In genomic region chr17:2393184-2393953, GRCh38 we compare ENCODE assay signal across 1 cellular context.
A peak's percentile ranks its signal among the peaks of the same experiment; 100 is the strongest.
TF ChIP-seq lines count a peak whose summit lies in the region.

No MANE protein-coding gene starts in this region.

TF ChIP-seq in HepG2, 621 proteins besides CTCF, POLR2A, EP300 and RAD21 (continued from another document and continues in another):
- TF ChIP-seq ARID4A (CRISPR knock-in tag; IDR thresholded peaks at IDR 0.05; ENCODE audit: borderline replicate concordance), result peak; percentile 62
- TF ChIP-seq ZNF790 (CRISPR knock-in tag; IDR thresholded peaks at IDR 0.05; ENCODE audit: borderline replicate concordance), result 0 out of 2 replicates have a peak, but pooled peaks have one; percentile 57
- peak; percentile 24; the same call in 1 of the 2 replicates for TF ChIP-seq SAP130 (CRISPR knock-in tag; IDR thresholded peaks at IDR 0.05; ENCODE audit: low read depth)
- TF ChIP-seq GTF2F1 (IDR thresholded peaks at IDR 0.05; ENCODE audit: low read length), result no peak
- TF ChIP-seq TCF12 (IDR thresholded peaks at IDR 0.05), result no peak
- TF ChIP-seq TCF12 (CRISPR knock-in tag; IDR thresholded peaks at IDR 0.05), result 0 out of 2 replicates have a peak, but pooled peaks have one; percentile 6
- TF ChIP-seq ZNF281 (CRISPR knock-in tag; IDR thresholded peaks at IDR 0.05; ENCODE audit: borderline replicate concordance), result peak; percentile 75
- TF ChIP-seq HOXA3 (CRISPR knock-in tag; IDR thresholded peaks at IDR 0.05), result peak; percentile 48; the same call in 1 of the 2 replicates
- peak; percentile 56 for TF ChIP-seq HNRNPK (IDR thresholded peaks at IDR 0.05; ENCODE audit: low read depth, low read length, poor library complexity, severe bottlenecking)
- peak; percentile 40; the same call in 1 of the 2 replicates for TF ChIP-seq ZBTB14 (CRISPR knock-in tag; IDR thresholded peaks at IDR 0.05)
- 0 out of 2 replicates have a peak, but pooled peaks have one; percentile 32 for TF ChIP-seq ZNF776 (CRISPR knock-in tag; IDR thresholded peaks at IDR 0.05)
- peak; percentile 66 for TF ChIP-seq HDAC1 (CRISPR knock-in tag; IDR thresholded peaks at IDR 0.05)
- 0 out of 2 replicates have a peak, but pooled peaks have one; percentile 28 for TF ChIP-seq ZSCAN31 (CRISPR knock-in tag; IDR thresholded peaks at IDR 0.05; ENCODE audit: low read depth)
- 0 out of 2 replicates have a peak, but pooled peaks have one; percentile 27 for TF ChIP-seq ZC3H4 (CRISPR knock-in tag; IDR thresholded peaks at IDR 0.05; ENCODE audit: borderline replicate concordance)
- no peak for TF ChIP-seq ZNF292 (CRISPR knock-in tag; IDR thresholded peaks at IDR 0.05; ENCODE audit: borderline replicate concordance, low read depth)
- no peak for TF ChIP-seq NONO (IDR thresholded peaks at IDR 0.05)
- TF ChIP-seq NONO (CRISPR knock-in tag; conservative IDR thresholded peaks at IDR 0.05), result 0 out of 2 replicates have a peak, but pooled peaks have one; percentile 8
- no peak for TF ChIP-seq PCBP2 (optimal IDR thresholded peaks at IDR 0.05; ENCODE audit: low read depth, low read length, poor library complexity, severe bottlenecking)
- no peak for TF ChIP-seq ZBED4 (CRISPR knock-in tag; IDR thresholded peaks at IDR 0.05; ENCODE audit: borderline replicate concordance)
- TF ChIP-seq CREB1 (IDR thresholded peaks at IDR 0.05), result peak; percentile 25; the same call in 1 of the 2 replicates
- TF ChIP-seq CREB1 (CRISPR knock-in tag; IDR thresholded peaks at IDR 0.05), result no peak
- TF ChIP-seq AGO2 (optimal IDR thresholded peaks at IDR 0.05; ENCODE audit: low read depth, low read length), result peak; percentile 79
- no peak for TF ChIP-seq FOSL2 (CRISPR knock-in tag; IDR thresholded peaks at IDR 0.05)
- no peak for TF ChIP-seq ZNF598 (CRISPR knock-in tag; IDR thresholded peaks at IDR 0.05; ENCODE audit: borderline replicate concordance)
- no peak for TF ChIP-seq ZNF512 (CRISPR knock-in tag; IDR thresholded peaks at IDR 0.05)
- peak; percentile 66; the same call in 1 of the 2 replicates for TF ChIP-seq TFDP1 (CRISPR knock-in tag; IDR thresholded peaks at IDR 0.05; ENCODE audit: borderline replicate concordance)
- peak; percentile 68; the same call in 1 of the 3 replicates for TF ChIP-seq MXI1 (IDR thresholded peaks at IDR 0.05; ENCODE audit: borderline replicate concordance, low read depth, low read length)
- TF ChIP-seq ZNF451 (CRISPR knock-in tag; IDR thresholded peaks at IDR 0.05), result no peak
- TF ChIP-seq ZGPAT (CRISPR knock-in tag; IDR thresholded peaks at IDR 0.05), result peak; percentile 13; the same call in 1 of the 2 replicates
- peak; percentile 8; the same call in 1 of the 2 replicates for TF ChIP-seq MAZ (IDR thresholded peaks at IDR 0.05; ENCODE audit: borderline replicate concordance, low read depth, low read length)
- peak; percentile 53; the same call in 1 of the 2 replicates for TF ChIP-seq MAZ (CRISPR knock-in tag; IDR thresholded peaks at IDR 0.05; ENCODE audit: low read depth)
- peak; percentile 62 for TF ChIP-seq RBFOX2 (IDR thresholded peaks at IDR 0.05; ENCODE audit: low read depth, low read length)
- TF ChIP-seq PRDM15 (CRISPR knock-in tag; IDR thresholded peaks at IDR 0.05), result no peak
- TF ChIP-seq THAP8 (CRISPR knock-in tag; IDR thresholded peaks at IDR 0.05; ENCODE audit: borderline replicate concordance), result no peak
- no peak for TF ChIP-seq TEAD2 (CRISPR knock-in tag; IDR thresholded peaks at IDR 0.05)
